10 cellular contexts compared by ENCODE assay signal in the genomic region with DNA sequence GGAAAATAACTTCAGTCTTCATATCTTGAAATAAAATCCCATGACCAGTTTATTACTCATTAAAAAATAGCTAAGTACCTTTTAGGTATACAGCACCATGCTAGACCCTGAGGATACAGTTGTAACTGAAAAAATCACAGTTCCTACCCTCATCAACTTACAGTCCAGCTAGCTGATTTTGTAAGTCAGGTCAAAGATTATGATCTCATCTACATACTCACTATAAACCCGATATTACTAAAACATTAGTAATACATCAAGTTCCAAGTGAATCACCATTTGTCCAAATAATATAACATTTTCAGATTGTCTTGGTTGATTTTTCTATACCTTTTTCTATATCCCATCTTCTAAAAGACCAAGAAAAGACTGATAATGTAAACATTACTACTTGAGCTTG.
"Had no signal": no experiment of that assay in that cellular context is flagged by ENCODE, and none has a peak within 500 bp of the region (broad histone marks: within the 10 kb centered on the region; RNA-seq: fewer than 3 reads in every experiment).

No MANE protein-coding gene starts in this region.

- H3K27me3 ChIP-seq: gastrocnemius medialis had no signal

- ATAC-seq: gastrocnemius medialis; stimulated activated naive CD8-positive, alpha-beta T cell treated with anti-CD3 and anti-CD28 coated beads, Interleukin-15, amount 100 ng/mL, for 72 hours had no signal

- H3K9me3 ChIP-seq: gastrocnemius medialis had no signal

- DNase-seq: activated CD4-positive, alpha-beta T cell treated with anti-CD3 and anti-CD28 coated beads for 4 hours; activated naive CD4-positive, alpha-beta T cell treated with Interleukin-2 at 50 U/mL for 16 hours; cortex of kidney; effector memory CD4-positive, alpha-beta T cell; gastrocnemius medialis; naive B cell; stimulated activated CD4-positive, alpha-beta T cell treated with anti-CD3 and anti-CD28 coated beads, Interleukin-4, amount 100 ng/mL, for 4 hours; stimulated activated naive CD8-positive, alpha-beta T cell treated with anti-CD3 and anti-CD28 coated beads, Interleukin-15, amount 100 ng/mL, for 72 hours had no signal

- H3K79me2 ChIP-seq: parathyroid adenoma had no signal

- H2AFZ ChIP-seq: parathyroid adenoma had no signal

- H3K4me3 ChIP-seq: gastrocnemius medialis, skin epidermis had no signal

- H3K9ac ChIP-seq: parathyroid adenoma had no signal

- H3K27ac ChIP-seq: gastrocnemius medialis, parathyroid adenoma, skin epidermis had no signal

- H3K36me3 ChIP-seq: gastrocnemius medialis had no signal

- H3K4me1 ChIP-seq: gastrocnemius medialis, parathyroid adenoma had no signal
